ENCODE assay signal across 37 cellular contexts in the genomic region with DNA sequence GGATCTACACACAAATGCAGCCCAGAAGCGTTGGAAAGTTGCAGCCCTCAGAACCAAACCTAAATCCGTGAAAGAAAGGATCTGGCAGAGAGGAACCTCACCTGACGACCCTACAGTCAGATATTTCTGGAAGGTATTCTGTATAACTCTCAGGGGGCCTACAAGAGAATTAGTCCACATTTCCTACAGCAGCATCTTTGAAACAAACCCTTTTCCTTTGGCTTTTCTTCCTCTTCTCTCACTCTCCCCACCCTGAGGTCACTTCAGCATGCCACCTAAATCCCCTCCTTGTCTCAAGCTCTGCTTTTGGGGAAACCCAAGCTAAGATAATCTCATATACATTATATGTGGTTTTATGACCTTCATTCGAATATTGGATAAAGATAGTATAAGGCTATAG.
DNase-seq lines count a peak whose midpoint lies in the region; ATAC-seq, FAIRE-seq and TF ChIP-seq lines count a peak whose summit lies in the region.
"Had no signal": no experiment of that assay in that cellular context is flagged by ENCODE, and none has a peak within 500 bp of the region (broad histone marks: within the 10 kb centered on the region; RNA-seq: fewer than 3 reads in every experiment).

No MANE protein-coding gene starts in this region.

- H4K8ac ChIP-seq in H1 (ENCODE audit: extremely low read depth, insufficient read depth, low read length): no peak overlapping the region

- H2AK5ac ChIP-seq in H1 (ENCODE audit: low read depth, low read length): no peak overlapping the region

- no peak overlapping the region for H3K9ac ChIP-seq in K562 (ENCODE audit: insufficient read depth in 1 of 2, low read depth in 2 of 2, low read length in 2 of 2)
- H3K9ac ChIP-seq in H1 (replicated peaks in 1 of 4; ENCODE audit: extremely low read depth in 1 of 4, low read depth in 3 of 4, low read length in 3 of 4): no peak overlapping the region
- H3K9ac ChIP-seq in neural progenitor cell: no peak overlapping the region
- H3K9ac ChIP-seq: BLaER1; BLaER1 treated with 17β-estradiol and CSF1 and Interleukin-3, amounts not matched to agents 10 nM and 100 nM had no signal

- no peak overlapping the region for H2BK5ac ChIP-seq in H1 (ENCODE audit: low read depth, low read length)

- intact Hi-C loops in PC-9 (cut with micrococcal nuclease; ENCODE audit: unreplicated experiment) (no loop called here), K562 (cut with micrococcal nuclease) (no loop called here), gastrocnemius medialis (cut with DNase I; ENCODE audit: low total_unique reads) (no loop called here), sciatic nerve (cut with DNase I) (no loop called here)

- H3K4me1 ChIP-seq in PC-9 (replicated peaks; ENCODE audit: insufficient read depth) (no peaks in the 10 kb centered on the region), K562 (replicated peaks in 1 of 2; ENCODE audit: control insufficient read depth in 2 of 2, insufficient read depth in 2 of 2, low read length in 2 of 2) (no peaks in the 10 kb centered on the region), H1 (replicated peaks in 1 of 4; ENCODE audit: control insufficient read depth in 3 of 4, insufficient read depth in 4 of 4, low read length in 3 of 4) (no peaks in the 10 kb centered on the region), neural progenitor cell (no peaks in the 10 kb centered on the region), gastrocnemius medialis (no peaks in the 10 kb centered on the region)
- H3K4me1 ChIP-seq: A549; BE2C; BLaER1; BLaER1 treated with 17β-estradiol and CSF1 and Interleukin-3, amounts not matched to agents 10 nM and 100 nM; Caco-2 had no signal

- H3K4ac ChIP-seq in H1 (replicated peaks; ENCODE audit: insufficient read length, low read depth, low read length): no peak overlapping the region

- no peaks in the 10 kb centered on the region for H3K9me3 Mint-ChIP-seq in neural progenitor cell

- TF ChIP-seq CTCF in PC-9 (conservative IDR thresholded peaks at IDR 0.05): no peak
- TF ChIP-seq CTCF in K562 (IDR thresholded peaks at IDR 0.05 in 2 of 3, conservative IDR thresholded peaks at IDR 0.05 in 1 of 3; ENCODE audit: insufficient read depth in 2 of 3, low read depth in 1 of 3, low read length in 3 of 3): no peak
- TF ChIP-seq CTCF in H1 (IDR thresholded peaks at IDR 0.05; ENCODE audit: control extremely low read depth in 1 of 3, insufficient read depth in 1 of 3, low read depth in 1 of 3, low read length in 3 of 3): no peak
- TF ChIP-seq CTCF in neural progenitor cell (IDR thresholded peaks at IDR 0.05): no peak
- no peak for TF ChIP-seq CTCF in gastrocnemius medialis (IDR thresholded peaks at IDR 0.05 in 4 of 5, conservative IDR thresholded peaks at IDR 0.05 in 1 of 5)

- H2BK120ac ChIP-seq in H1 (replicated peaks; ENCODE audit: low read depth, low read length): no peak overlapping the region

- no peaks in the 10 kb centered on the region for H3K27me3 ChIP-seq in PC-9 (ENCODE audit: insufficient read depth, low read depth)
- no peaks in the 10 kb centered on the region for H3K27me3 ChIP-seq in K562 (ENCODE audit: control insufficient read depth in 2 of 2, insufficient read depth in 2 of 2, low read length in 2 of 2)
- H3K27me3 ChIP-seq in H1 (replicated peaks in 1 of 4; ENCODE audit: control insufficient read depth in 3 of 4, extremely low read depth in 1 of 4, insufficient read depth in 3 of 4, low read length in 3 of 4): no peaks in the 10 kb centered on the region
- no peaks in the 10 kb centered on the region for H3K27me3 ChIP-seq in neural progenitor cell
- H3K27me3 ChIP-seq in gastrocnemius medialis: no peaks in the 10 kb centered on the region
- H3K27me3 ChIP-seq: BE2C; BLaER1; BLaER1 treated with 17β-estradiol and CSF1 and Interleukin-3, amounts not matched to agents 10 nM and 100 nM had no signal

- TF ChIP-seq POLR2A in K562 (conservative IDR thresholded peaks at IDR 0.05) (no peak), H1 (IDR thresholded peaks at IDR 0.05; ENCODE audit: control extremely low read depth in 1 of 2, low read depth in 2 of 2, low read length in 2 of 2) (no peak), gastrocnemius medialis (IDR thresholded peaks at IDR 0.05) (no peak)

- H3K56ac ChIP-seq in H1 (replicated peaks; ENCODE audit: insufficient read length, low read depth, low read length): no peak overlapping the region

- H3K27ac ChIP-seq in PC-9: no peak overlapping the region
- H3K27ac ChIP-seq in K562 (ENCODE audit: extremely low read depth, low read depth, low read length): no peak overlapping the region
- H3K27ac ChIP-seq in H1 (ENCODE audit: low read depth, low read length): no peak overlapping the region
- H3K27ac ChIP-seq in neural progenitor cell: no peak overlapping the region
- no peak overlapping the region for H3K27ac ChIP-seq in gastrocnemius medialis
- H3K27ac ChIP-seq: 22Rv1; A549; BLaER1; BLaER1 treated with 17β-estradiol and CSF1 and Interleukin-3, amounts not matched to agents 10 nM and 100 nM; C4-2B had no signal

- H2BK12ac ChIP-seq in H1 (ENCODE audit: low read depth, low read length): no peak overlapping the region

- WGBS in K562 (ENCODE audit: insufficient coverage, low coverage, missing lambda C conversion rate): under 1% methylated on average over 4 of the region's 4 CpGs
- WGBS in H1 (ENCODE audit: extremely low coverage in 1 of 2, insufficient coverage in 1 of 2, insufficient read length in 1 of 2, insufficient replicate concordance in 2 of 2, low coverage in 1 of 2, low lambda C conversion rate in 2 of 2, missing lambda C conversion rate in 1 of 2), 2 experiments: 75% methylated on average over 4 of the region's 4 CpGs; no CpG with 5 or more reads in 1 of the 2 experiments

- H3K36me3 ChIP-seq in PC-9 (ENCODE audit: low read depth) (no peaks in the 10 kb centered on the region), K562 (ENCODE audit: control insufficient read depth, insufficient read depth, low read length) (no peaks in the 10 kb centered on the region), H1 (ENCODE audit: control insufficient read depth in 2 of 4, insufficient read depth in 4 of 4, low read length in 3 of 4) (no peaks in the 10 kb centered on the region), neural progenitor cell (no peaks in the 10 kb centered on the region), gastrocnemius medialis (no peaks in the 10 kb centered on the region)
- H3K36me3 ChIP-seq: BE2C; BLaER1; BLaER1 treated with 17β-estradiol and CSF1 and Interleukin-3, amounts not matched to agents 10 nM and 100 nM had no signal

- H3K9me1 ChIP-seq in K562 (ENCODE audit: control insufficient read depth, insufficient read depth, low read length): no peaks in the 10 kb centered on the region

- no peak overlapping the region for H3K23ac ChIP-seq in H1 (ENCODE audit: insufficient read length)

- H4K20me1 ChIP-seq in PC-9 (ENCODE audit: insufficient read depth) (no peaks in the 10 kb centered on the region), K562 (replicated peaks; ENCODE audit: control insufficient read depth, insufficient read depth, low read length) (no peaks in the 10 kb centered on the region), H1 (replicated peaks in 1 of 2; ENCODE audit: control insufficient read depth in 1 of 2, insufficient read depth in 2 of 2, low read length in 2 of 2) (no peaks in the 10 kb centered on the region), neural progenitor cell (ENCODE audit: low read depth) (no peaks in the 10 kb centered on the region)
- H4K20me1 ChIP-seq: BLaER1; BLaER1 treated with 17β-estradiol and CSF1 and Interleukin-3, amounts not matched to agents 10 nM and 100 nM had no signal

- H2BK15ac ChIP-seq in H1 (ENCODE audit: low read length): no peak overlapping the region

- H3K9me3 ChIP-seq in PC-9 (ENCODE audit: insufficient read depth, low read depth) (no peaks in the 10 kb centered on the region), K562 (replicated peaks; ENCODE audit: control insufficient read depth, insufficient read depth, low read depth, low read length) (0 out of 2 replicates have a peak, but pooled peaks cover 7% of the 10 kb centered on the region), H1 (ENCODE audit: insufficient read depth in 2 of 2, low read depth in 1 of 2, low read length in 1 of 2) (no peaks in the 10 kb centered on the region), neural progenitor cell (ENCODE audit: low read depth) (no peaks in the 10 kb centered on the region), T-helper 17 cell (ENCODE audit: control insufficient read depth, low read length, poor library complexity, severe bottlenecking) (no peaks in the 10 kb centered on the region), gastrocnemius medialis (no peaks in the 10 kb centered on the region)
- H3K9me3 ChIP-seq: A549; BE2C; BLaER1; BLaER1 treated with 17β-estradiol and CSF1 and Interleukin-3, amounts not matched to agents 10 nM and 100 nM; Caco-2 had no signal

- BruUV-seq in PC-9 (replicated peaks; lab: Mats Ljungman, UMichigan) (no TSS peak), K562 (replicated peaks; lab: Mats Ljungman, UMichigan) (no TSS peak)

- H3F3A ChIP-seq in PC-9 (ENCODE audit: insufficient read depth, low read depth) (no peaks in the 10 kb centered on the region), neural progenitor cell (ENCODE audit: low read depth) (no peaks in the 10 kb centered on the region)

- TF ChIP-seq EP300 in K562 (IDR thresholded peaks at IDR 0.05; ENCODE audit: low read length): no peak
- no peak for TF ChIP-seq EP300 in H1 (IDR thresholded peaks at IDR 0.05; ENCODE audit: borderline replicate concordance in 1 of 2, low read depth in 2 of 2, low read length in 2 of 2)

- H4K5ac ChIP-seq in H1 (ENCODE audit: insufficient read length, low read depth, low read length): no peak overlapping the region

- no peaks in the 10 kb centered on the region for H3K9me2 ChIP-seq in PC-9 (ENCODE audit: insufficient read depth)

- no peaks in the 10 kb centered on the region for H3K79me2 ChIP-seq in PC-9 (ENCODE audit: low read depth)
- no peaks in the 10 kb centered on the region for H3K79me2 ChIP-seq in K562 (ENCODE audit: control insufficient read depth, insufficient read depth, low read length)
- no peaks in the 10 kb centered on the region for H3K79me2 ChIP-seq in H1 (ENCODE audit: control insufficient read depth in 1 of 2, insufficient read depth in 2 of 2, low read length in 2 of 2)
- H3K79me2 ChIP-seq in neural progenitor cell (ENCODE audit: low read depth): no peaks in the 10 kb centered on the region

- CTCF ChIA-PET in PC-9 (lab: Charles Lee) (no interaction called here), K562 (lab: Yijun Ruan, JAX; ENCODE audit: low intra/inter-chr PET ratio) (no interaction called here), H1 (lab: Charles Lee; ENCODE audit: partially characterized antibody) (no interaction called here)

- H4K91ac ChIP-seq in H1 (replicated peaks; ENCODE audit: insufficient read length, low read length): no peak overlapping the region

- H3K18ac ChIP-seq in H1 (ENCODE audit: extremely low read depth, low read length): no peak overlapping the region

- no peak overlapping the region for H3K27ac Mint-ChIP-seq in neural progenitor cell
- H3K27ac Mint-ChIP-seq in T-helper 17 cell: no peak overlapping the region
- H3K27ac Mint-ChIP-seq: B cell; CD14-positive monocyte; CD4-positive, alpha-beta memory T cell; CD4-positive, alpha-beta T cell; CD4-positive, CD25-positive, alpha-beta regulatory T cell; CD8-positive, alpha-beta memory T cell; CD8-positive, alpha-beta T cell had no signal

- H3K4me2 ChIP-seq in PC-9 (no peak overlapping the region), K562 (ENCODE audit: insufficient read depth, low read length) (no peak overlapping the region), H1 (ENCODE audit: insufficient read depth in 1 of 2, low read depth in 2 of 2, low read length in 2 of 2) (no peak overlapping the region), neural progenitor cell (no peak overlapping the region)
- H3K4me2 ChIP-seq: A549; BLaER1; BLaER1 treated with 17β-estradiol and CSF1 and Interleukin-3, amounts not matched to agents 10 nM and 100 nM had no signal

- FAIRE-seq in K562 (lab: Jason Lieb, UNC) (no peak), H1 (lab: Jason Lieb, UNC) (no peak)
- FAIRE-seq: A204.1, A549, D721Med had no signal

- no peaks in the 10 kb centered on the region for H3K36me3 Mint-ChIP-seq in neural progenitor cell
- H3K36me3 Mint-ChIP-seq in T-helper 17 cell (ENCODE audit: low read depth): no peaks in the 10 kb centered on the region
- H3K36me3 Mint-ChIP-seq: CD14-positive monocyte; CD4-positive, alpha-beta memory T cell; CD4-positive, CD25-positive, alpha-beta regulatory T cell; CD8-positive, alpha-beta memory T cell; CD8-positive, alpha-beta T cell had no signal

- in situ Hi-C loops in K562 (cut with MboI) (no loop called here), gastrocnemius medialis (cut with MboI; ENCODE audit: low sequenced_read_pairs in 4 of 4) (no loop called here)

- H3K4me1 Mint-ChIP-seq in neural progenitor cell: no peaks in the 10 kb centered on the region
- H3K4me1 Mint-ChIP-seq in T-helper 17 cell: no peaks in the 10 kb centered on the region
- H3K4me1 Mint-ChIP-seq: B cell; CD14-positive monocyte; CD4-positive, alpha-beta memory T cell; CD4-positive, CD25-positive, alpha-beta regulatory T cell; CD8-positive, alpha-beta memory T cell had no signal

- H3K4me3 ChIP-seq in PC-9: no peak overlapping the region
- no peak overlapping the region for H3K4me3 ChIP-seq in K562
- H3K4me3 ChIP-seq in H1 (ENCODE audit: extremely low read depth in 1 of 4, insufficient read depth in 2 of 4, low read depth in 3 of 4, low read length in 4 of 4): no peak overlapping the region
- no peak overlapping the region for H3K4me3 ChIP-seq in neural progenitor cell
- no peak overlapping the region for H3K4me3 ChIP-seq in gastrocnemius medialis
- H3K4me3 ChIP-seq: A549; BLaER1; BLaER1 treated with 17β-estradiol and CSF1 and Interleukin-3, amounts not matched to agents 10 nM and 100 nM had no signal

- no peaks in the 10 kb centered on the region for H3K27me3 Mint-ChIP-seq in neural progenitor cell (ENCODE audit: insufficient read depth, low read depth)
- no peaks in the 10 kb centered on the region for H3K27me3 Mint-ChIP-seq in T-helper 17 cell
- H3K27me3 Mint-ChIP-seq: B cell; CD4-positive, alpha-beta memory T cell; CD4-positive, alpha-beta T cell; CD4-positive, CD25-positive, alpha-beta regulatory T cell; CD8-positive, alpha-beta memory T cell had no signal

- no peak overlapping the region for H2BK20ac ChIP-seq in H1 (ENCODE audit: low read length)

- no peak for ATAC-seq in K562
- ATAC-seq in T-helper 17 cell: no peak
- no peak for ATAC-seq in gastrocnemius medialis
- no peak for ATAC-seq in sciatic nerve
- ATAC-seq: A549; CD8-positive, alpha-beta T cell had no signal

- no peak overlapping the region for H3K4me3 Mint-ChIP-seq in neural progenitor cell
- no peak overlapping the region for H3K4me3 Mint-ChIP-seq in T-helper 17 cell
- H3K4me3 Mint-ChIP-seq: B cell; CD14-positive monocyte; CD4-positive, alpha-beta memory T cell; CD4-positive, alpha-beta T cell; CD4-positive, CD25-positive, alpha-beta regulatory T cell; CD8-positive, alpha-beta memory T cell; CD8-positive, alpha-beta T cell had no signal

- H2AFZ ChIP-seq in PC-9 (0 out of 2 replicates have a peak overlapping the region, but pooled peaks have one; percentile 56), K562 (ENCODE audit: low read depth, low read length) (no peak overlapping the region), H1 (ENCODE audit: low read length) (peak overlapping the region; percentile 67; the same call in 1 of the 2 replicates), neural progenitor cell (replicated peaks) (peak overlapping the region; percentile 22)

- H3K14ac ChIP-seq in H1 (ENCODE audit: insufficient read length): no peak overlapping the region

- TF ChIP-seq RAD21 in K562 (CRISPR knock-in tag; conservative IDR thresholded peaks at IDR 0.05 in 1 of 2, IDR thresholded peaks at IDR 0.05 in 1 of 2) (no peak), H1 (IDR thresholded peaks at IDR 0.05 in 1 of 2, conservative IDR thresholded peaks at IDR 0.05 in 1 of 2; ENCODE audit: low read depth in 2 of 2, low read length in 2 of 2) (no peak)

- DNase-seq in PC-9 (no peak), K562 (ENCODE audit: extremely low read depth in 1 of 4, low spot score in 3 of 4) (no peak), H1 (ENCODE audit: low read depth in 1 of 2, low spot score in 2 of 2) (no peak), neural progenitor cell (ENCODE audit: low spot score) (no peak), T-helper 17 cell (no peak), gastrocnemius medialis (no peak), sciatic nerve (ENCODE audit: low spot score) (no peak)
- no peak for DNase-seq in stimulated activated CD4-positive, alpha-beta T cell treated with anti-CD3 and anti-CD28 coated beads, Interleukin-2, amount 100 ng/mL, for 48 hours
- DNase-seq: 8988T; ACHN; AML-193; BE2C; C1 segment of cervical spinal cord; Caco-2; Calu3; CD4-positive, alpha-beta memory T cell; CD4-positive, alpha-beta T cell; CD4-positive, CD25-positive, alpha-beta regulatory T cell; CD8-positive, alpha-beta memory T cell; CD8-positive, alpha-beta T cell; COR-L47; DMS 273 treated with DMSO at 0.1 percent for 48 hours; DMS153; DMS53; DMS79; DMS79 treated with DMSO at 0.1 percent for 48 hours; DND-41; EL had no signal

- H3K23me2 ChIP-seq in H1 (ENCODE audit: low read depth, low read length): no peaks in the 10 kb centered on the region

- H3K79me1 ChIP-seq in H1 (ENCODE audit: low read depth, low read length): no peaks in the 10 kb centered on the region

- POLR2A ChIA-PET in PC-9 (lab: Charles Lee; ENCODE audit: unreplicated experiment): no interaction called here
- POLR2A ChIA-PET in K562 (lab: Yijun Ruan, JAX): interaction anchor here (1.0 kb wide), 1 partner anchor 38 kb away, joined by 3 read pairs; no protein-coding TSS in a partner anchor
- POLR2A ChIA-PET in H1 (lab: Charles Lee; ENCODE audit: partially characterized antibody): no interaction called here
